In genomic region chr2:75560022-75560767, GRCh38 we compare ENCODE assay signal across 8 cellular contexts. TPM values are rescaled to one million over a fixed set of nuclear protein-coding genes. Genes with fewer than 3 reads are reported as not detected.
A peak's percentile ranks its signal among the peaks of the same experiment; 100 is the strongest.
DNase-seq lines count a peak whose midpoint lies in the region; ATAC-seq lines count a peak whose summit lies in the region.

No MANE protein-coding gene starts in this region.

- peak overlapping the region; percentile 96 for H3K4me2 ChIP-seq in skeletal muscle satellite cell (ENCODE audit: low read length)

- peaks cover 8% of the 10 kb centered on the region for H3K36me3 ChIP-seq in skeletal muscle satellite cell (ENCODE audit: insufficient read depth, low read length)

- peaks cover 3% of the 10 kb centered on the region for H3K36me3 Mint-ChIP-seq in activated T-helper 1 cell treated with anti-CD3 and anti-CD28 coated beads, Interleukin-12 subunit alpha, Interleukin-12 subunit beta, Interleukin-2, Interleukin-4 antibody, amounts not matched to agents 30 ng/mL and 10 ng/mL and 1 ng/mL, durations not matched to agents 14 hours and 24 hours and 36 hours (ENCODE audit: low read depth)

- H3K9ac ChIP-seq in skeletal muscle satellite cell (ENCODE audit: low read depth, low read length): peak overlapping the region; percentile 86

- H3K4me1 Mint-ChIP-seq in activated T-helper 1 cell treated with anti-CD3 and anti-CD28 coated beads, Interleukin-12 subunit alpha, Interleukin-12 subunit beta, Interleukin-2, Interleukin-4 antibody, amounts not matched to agents 30 ng/mL and 10 ng/mL and 1 ng/mL, durations not matched to agents 14 hours and 24 hours and 36 hours (ENCODE audit: low read depth): peaks cover 29% of the 10 kb centered on the region

- peak; percentile 43 for ATAC-seq in HG02884 (IDR thresholded peaks at IDR 0.05; ENCODE audit: unreplicated experiment)

- peaks cover 53% of the 10 kb centered on the region for H3K4me1 ChIP-seq in skeletal muscle satellite cell (ENCODE audit: control insufficient read depth, insufficient read depth, low read length)

- H3K4me3 Mint-ChIP-seq in activated T-helper 1 cell treated with anti-CD3 and anti-CD28 coated beads, Interleukin-12 subunit alpha, Interleukin-12 subunit beta, Interleukin-2, Interleukin-4 antibody, amounts not matched to agents 30 ng/mL and 10 ng/mL and 1 ng/mL, durations not matched to agents 14 hours and 24 hours and 36 hours: peak overlapping the region; percentile 81

- no peaks in the 10 kb centered on the region for H3K9me3 ChIP-seq in skeletal muscle satellite cell (replicated peaks; ENCODE audit: low read length)

- H3K4me3 ChIP-seq in skeletal muscle satellite cell (ENCODE audit: low read length): peak overlapping the region; percentile 94

- no peaks in the 10 kb centered on the region for H3K27me3 ChIP-seq in skeletal muscle satellite cell (ENCODE audit: control insufficient read depth, insufficient read depth, low read length)

- no peak overlapping the region for H3K27ac Mint-ChIP-seq in activated T-helper 1 cell treated with anti-CD3 and anti-CD28 coated beads, Interleukin-12 subunit alpha, Interleukin-12 subunit beta, Interleukin-2, Interleukin-4 antibody, amounts not matched to agents 30 ng/mL and 10 ng/mL and 1 ng/mL, durations not matched to agents 14 hours and 24 hours and 36 hours

- peaks cover 42% of the 10 kb centered on the region for H3K27me3 Mint-ChIP-seq in activated T-helper 1 cell treated with anti-CD3 and anti-CD28 coated beads, Interleukin-12 subunit alpha, Interleukin-12 subunit beta, Interleukin-2, Interleukin-4 antibody, amounts not matched to agents 30 ng/mL and 10 ng/mL and 1 ng/mL, durations not matched to agents 14 hours and 24 hours and 36 hours (ENCODE audit: insufficient read depth)

- no peaks in the 10 kb centered on the region for H3K9me3 Mint-ChIP-seq in activated T-helper 1 cell treated with anti-CD3 and anti-CD28 coated beads, Interleukin-12 subunit alpha, Interleukin-12 subunit beta, Interleukin-2, Interleukin-4 antibody, amounts not matched to agents 30 ng/mL and 10 ng/mL and 1 ng/mL, durations not matched to agents 14 hours and 24 hours and 36 hours

- DNase-seq in Daoy (ENCODE audit: low read depth): peak; percentile 53
- no peak for DNase-seq in activated T-helper 1 cell treated with anti-CD3 and anti-CD28 coated beads, Interleukin-12 subunit alpha, Interleukin-12 subunit beta, Interleukin-2, Interleukin-4 antibody, amounts not matched to agents 30 ng/mL and 10 ng/mL and 1 ng/mL, durations not matched to agents 14 hours and 24 hours and 36 hours (ENCODE audit: low spot score)
- DNase-seq in hepatic stellate cell (ENCODE audit: low spot score): peak; percentile 49
- DNase-seq in GM19240 (ENCODE audit: insufficient read length, low spot score): no peak
- DNase-seq in DMS153 (lab: John Stamatoyannopoulos, UW): no peak
- no peak for DNase-seq in NCI-H2107 treated with DMSO at 0.1 percent for 48 hours (lab: John Stamatoyannopoulos, UW; ENCODE audit: unreplicated experiment)

- intact Hi-C loops in activated T-helper 1 cell treated with anti-CD3 and anti-CD28 coated beads, Interleukin-12 subunit alpha, Interleukin-12 subunit beta, Interleukin-2, Interleukin-4 antibody, amounts not matched to agents 30 ng/mL and 10 ng/mL and 1 ng/mL, durations not matched to agents 14 hours and 24 hours and 36 hours (cut with micrococcal nuclease): no loop called here

RNA-seq across cellular contexts. Expression of gene EVA1A, which starts 0.5 kb away (rescaled TPM):
- total RNA-seq in Daoy (2014; rRNA removed; shearing (Covaris generic)): 73.2 and 98.7 TPM in 2 replicates
- not detected in 2 replicates for total RNA-seq in activated T-helper 1 cell treated with anti-CD3 and anti-CD28 coated beads, Interleukin-12 subunit alpha, Interleukin-12 subunit beta, Interleukin-2, Interleukin-4 antibody, amounts not matched to agents 30 ng/mL and 10 ng/mL and 1 ng/mL, durations not matched to agents 14 hours and 24 hours and 36 hours
- total RNA-seq in skeletal muscle satellite cell (2012; rRNA removed): 14.7 and 35.2 TPM in 2 replicates

Comparison
In these comparisons a context has a peak if more than half of its experiments do, and no peak if none do; other contexts are left out.
1. DNase-seq: peak in Daoy (single experiment) and hepatic stellate cell (single experiment); none in activated T-helper 1 cell treated with anti-CD3 and anti-CD28 coated beads, Interleukin-12 subunit alpha, Interleukin-12 subunit beta, Interleukin-2, Interleukin-4 antibody, amounts not matched to agents 30 ng/mL and 10 ng/mL and 1 ng/mL, durations not matched to agents 14 hours and 24 hours and 36 hours (single experiment), GM19240 (single experiment), DMS153 (single experiment) and NCI-H2107 treated with DMSO at 0.1 percent for 48 hours (single experiment).
2. RNA of gene EVA1A, which starts 0.5 kb away (total RNA-seq): 73.2 to 98.7 TPM in Daoy; not detected in activated T-helper 1 cell treated with anti-CD3 and anti-CD28 coated beads, Interleukin-12 subunit alpha, Interleukin-12 subunit beta, Interleukin-2, Interleukin-4 antibody, amounts not matched to agents 30 ng/mL and 10 ng/mL and 1 ng/mL, durations not matched to agents 14 hours and 24 hours and 36 hours; every median in the first group is over 10 times any median in the second.